8 cellular contexts compared by ENCODE assay signal in genomic region chr17:82031303-82031884, GRCh38. TPM values are rescaled to one million over a fixed set of nuclear protein-coding genes. Genes with fewer than 3 reads are reported as not detected.
A peak's percentile ranks its signal among the peaks of the same experiment; 100 is the strongest.
DNase-seq lines count a peak whose midpoint lies in the region; ATAC-seq and TF ChIP-seq lines count a peak whose summit lies in the region.

Gene RAC3 (plus strand): TSS chr17:82031678. CDS start chr17:82031762, 84 bp downstream.

- no peaks in the 10 kb centered on the region for H3K9me3 ChIP-seq in A673 (ENCODE audit: low read depth, low read length, poor library complexity, severe bottlenecking)
- no peaks in the 10 kb centered on the region for H3K9me3 ChIP-seq in NT2/D1 (ENCODE audit: insufficient read depth, low read length)

- intact Hi-C loops in A673 (cut with micrococcal nuclease; ENCODE audit: unreplicated experiment): loop anchor here (5.0 kb wide), 1 partner anchor 121 kb away; no protein-coding TSS in a partner anchor

- CTCF ChIA-PET in A673 (lab: Charles Lee): interaction anchor here (1.3 to 1.6 kb wide), 2 partner anchors 9 to 123 kb away, joined by 7 to 19 read pairs; no protein-coding TSS in a partner anchor

- H3K4me1 ChIP-seq in A673 (ENCODE audit: insufficient read depth, low read length, poor library complexity, severe bottlenecking) (peaks cover 7% of the 10 kb centered on the region), NT2/D1 (ENCODE audit: insufficient read depth, insufficient read length) (peaks cover 35% of the 10 kb centered on the region)

- H3K27ac ChIP-seq in A673 (ENCODE audit: low read depth, low read length, poor library complexity, severe bottlenecking): peak within 1 kb of the TSS; percentile 62

- peak within 1 kb of the TSS; percentile 93 for H3K9ac ChIP-seq in NT2/D1 (ENCODE audit: insufficient read length, low read depth)

- ATAC-seq in GM21381 (IDR thresholded peaks at IDR 0.05; ENCODE audit: unreplicated experiment): no peak
- no peak for ATAC-seq in GM21360 (IDR thresholded peaks at IDR 0.05; ENCODE audit: unreplicated experiment)

- POLR2A ChIA-PET in A673 (lab: Charles Lee; ENCODE audit: low non-redundant PET): no interaction called here

- H3K4me3 ChIP-seq in A673 (ENCODE audit: low read depth, low read length, poor library complexity, severe bottlenecking) (peak within 1 kb of the TSS; percentile 67), GM12865 (ENCODE audit: low read depth, low read length) (peak within 1 kb of the TSS; percentile 44), NT2/D1 (ENCODE audit: insufficient read length, low read depth) (peak within 1 kb of the TSS; percentile 73), choroid plexus epithelial cell (ENCODE audit: low read depth, low read length) (peak within 1 kb of the TSS; percentile 62)

- no peaks in the 10 kb centered on the region for H3K27me3 ChIP-seq in A673 (replicated peaks; ENCODE audit: insufficient read depth, low read depth, low read length, poor library complexity)
- H3K27me3 ChIP-seq in NT2/D1 (ENCODE audit: insufficient read depth, insufficient read length): peaks cover 10% of the 10 kb centered on the region

- no TSS peak for BruUV-seq in A673 (replicated peaks; lab: Mats Ljungman, UMichigan)

- H3K36me3 ChIP-seq in A673 (ENCODE audit: insufficient read depth, low read length, poor library complexity, severe bottlenecking): peaks cover 5% of the 10 kb centered on the region
- peaks cover 54% of the 10 kb centered on the region for H3K36me3 ChIP-seq in NT2/D1 (ENCODE audit: insufficient read depth, insufficient read length, low read length)

- TF ChIP-seq CTCF in A673 (conservative IDR thresholded peaks at IDR 0.05; ENCODE audit: low read depth, low read length) (no peak), GM12865 (IDR thresholded peaks at IDR 0.05; ENCODE audit: insufficient read depth, low read depth, low read length, missing control alignments) (no peak), choroid plexus epithelial cell (conservative IDR thresholded peaks at IDR 0.05; ENCODE audit: low read depth, low read length) (no peak)

- DNase-seq in A673 (ENCODE audit: low spot score) (peak; percentile 70), GM12865 (ENCODE audit: low read depth) (peak; percentile 36), NT2/D1 (ENCODE audit: low read depth, low spot score) (no peak), choroid plexus epithelial cell (ENCODE audit: low read depth) (peak; percentile 41), mesenteric fat pad (ENCODE audit: low spot score) (no peak), cerebellar nuclear complex (lab: John Stamatoyannopoulos, UW) (no peak)

RNA-seq across cellular contexts. Expression of gene RAC3, which starts in this region (rescaled TPM):
- total RNA-seq in A673 (2021) (24.8 and 42.0 TPM in 2 replicates), mesenteric fat pad (15.5 TPM)

Comparison
In these comparisons a context has a peak if more than half of its experiments do, and no peak if none do; other contexts are left out.
1. DNase-seq: peak in A673 (single experiment), GM12865 (single experiment) and choroid plexus epithelial cell (single experiment); none in NT2/D1 (single experiment), mesenteric fat pad (single experiment) and cerebellar nuclear complex (0 of 2).
2. Peak in every context shown above with its lines, with median percentiles within 50 percentile points of each other: H3K4me3 ChIP-seq.